In the genomic region with DNA sequence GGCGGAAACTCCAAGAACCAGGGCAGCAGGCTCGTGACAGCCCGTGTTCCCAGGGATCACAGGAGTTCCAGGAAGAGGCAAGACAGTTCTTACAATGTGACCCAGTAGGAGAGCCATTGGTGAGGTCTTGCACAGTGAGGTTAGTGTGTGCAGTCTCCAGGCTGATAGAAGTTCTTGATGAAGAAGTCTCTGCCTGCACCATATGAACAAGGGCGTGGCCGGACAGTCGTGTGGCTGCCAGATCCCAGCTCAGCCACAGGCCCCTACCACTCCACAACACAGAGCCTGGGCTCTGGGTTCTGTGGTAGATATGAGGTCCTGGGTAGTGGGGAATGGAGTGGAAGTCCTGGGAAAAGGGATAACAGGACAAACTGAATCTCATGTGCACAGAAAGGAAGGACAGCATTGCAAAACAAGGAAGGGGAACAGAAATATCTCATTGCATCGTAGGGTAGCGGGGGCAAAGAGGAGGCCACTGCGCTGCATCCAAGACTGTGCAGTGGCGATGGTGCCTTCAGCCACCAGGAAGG, we compare ENCODE assay signal across 9 cellular contexts.
DNase-seq lines count a peak whose midpoint lies in the region; ATAC-seq, FAIRE-seq and TF ChIP-seq lines count a peak whose summit lies in the region.
"Had no signal": no experiment of that assay in that cellular context is flagged by ENCODE, and none has a peak within 500 bp of the region (broad histone marks: within the 10 kb centered on the region; RNA-seq: fewer than 3 reads in every experiment).

No MANE protein-coding gene starts in this region.

- H3K27ac Mint-ChIP-seq in WTC11 = peak overlapping the region; percentile 94

- POLR2A ChIA-PET in WTC11 (lab: Charles Lee) = no interaction called here

- peaks cover 4% of the 10 kb centered on the region for H3K36me3 Mint-ChIP-seq in WTC11

- H3K9me3 Mint-ChIP-seq in WTC11 = peaks cover 23% of the 10 kb centered on the region

- DNase-seq in NCI-H748 (lab: John Stamatoyannopoulos, UW; ENCODE audit: unreplicated experiment) (peak; percentile 47), NCI-H748 treated with DMSO at 0.1 percent for 48 hours (lab: John Stamatoyannopoulos, UW) (no peak), WTC11 (ENCODE audit: low spot score) (no peak), urothelium cell line (ENCODE audit: low spot score) (peak; percentile 30), cortex of kidney (lab: John Stamatoyannopoulos, UW) (no peak)

- H3K4me1 ChIP-seq in HUES64 (ENCODE audit: insufficient read depth, low read length) (peaks cover 4% of the 10 kb centered on the region; the same call in 1 of the 2 replicates), esophagus (ENCODE audit: control insufficient read depth in 2 of 2, insufficient read depth in 2 of 2, low read length in 1 of 2) (peaks cover 0 to 3% of the 10 kb centered on the region in 2 donors), muscle layer of duodenum (ENCODE audit: control insufficient read depth in 1 of 2, insufficient read depth in 2 of 2, low read length in 2 of 2) (peaks cover 8 to 19% of the 10 kb centered on the region in 2 donors)

- H3K4me3 Mint-ChIP-seq in WTC11 = peak overlapping the region; percentile 79

- H3K27me3 ChIP-seq in HUES64 (ENCODE audit: insufficient read depth, low read length) = no peaks in the 10 kb centered on the region
- no peaks in the 10 kb centered on the region for H3K27me3 ChIP-seq in esophagus (ENCODE audit: control insufficient read depth in 1 of 2, insufficient read depth in 2 of 2, low read length in 2 of 2)
- no peaks in the 10 kb centered on the region for H3K27me3 ChIP-seq in muscle layer of duodenum (ENCODE audit: low read depth, low read length)

- H3K27ac ChIP-seq in HUES64 (ENCODE audit: low read depth, low read length) (peak overlapping the region; percentile 86; the same call in 1 of the 2 replicates), esophagus (ENCODE audit: low read depth in 2 of 2, low read length in 1 of 2) (peak overlapping the region; percentile 92 to 98), muscle layer of duodenum (ENCODE audit: low read length) (peak overlapping the region; percentile 87)

- CTCF ChIA-PET in WTC11 (lab: Charles Lee) = interaction anchor here (0.8 to 1.5 kb wide), 3 partner anchors 21 to 274 kb away, joined by 3 to 4 read pairs (median 3); no protein-coding TSS in a partner anchor

- ATAC-seq in WTC11 = no peak

- WGBS in HUES64 = 71% methylated on average over 9 of the region's 10 CpGs
- 21% methylated on average over 10 of the region's 10 CpGs for WGBS in esophagus, 2 donors

- H3K9me3 ChIP-seq in HUES64 (ENCODE audit: insufficient read depth, low read depth, low read length) (no peaks in the 10 kb centered on the region), esophagus (ENCODE audit: control insufficient read depth in 2 of 2, insufficient read depth in 1 of 2, low read depth in 1 of 2, low read length in 1 of 2) (no peaks in the 10 kb centered on the region), muscle layer of duodenum (ENCODE audit: control insufficient read depth in 1 of 2, low read length in 2 of 2) (no peaks in the 10 kb centered on the region)

- TF ChIP-seq CTCF in WTC11 (IDR thresholded peaks at IDR 0.05) = no peak

- H3K9ac ChIP-seq in HUES64 (ENCODE audit: low read depth, low read length) = peak overlapping the region; percentile 81

- H3K27me3 Mint-ChIP-seq in WTC11 (ENCODE audit: low read depth) = peaks cover 10% of the 10 kb centered on the region

- H3K4me3 ChIP-seq in HUES64 (ENCODE audit: low read length) (peak overlapping the region; percentile 74), esophagus (ENCODE audit: low read depth in 1 of 2, low read length in 2 of 2) (peak overlapping the region; percentile 64 to 66), muscle layer of duodenum (ENCODE audit: low read depth in 1 of 2, low read length in 2 of 2) (peak overlapping the region; percentile 83 to 89)

- peaks cover 24% of the 10 kb centered on the region for H3K4me1 Mint-ChIP-seq in WTC11

- no peak for FAIRE-seq in urothelium cell line (lab: Jason Lieb, UNC)
- FAIRE-seq: endometrium had no signal

- H3K36me3 ChIP-seq in HUES64 (ENCODE audit: insufficient read depth, low read length) = no peaks in the 10 kb centered on the region
- H3K36me3 ChIP-seq in esophagus (ENCODE audit: control insufficient read depth in 2 of 2, insufficient read depth in 2 of 2, low read length in 1 of 2) = no peaks in the 10 kb centered on the region
- H3K36me3 ChIP-seq in muscle layer of duodenum (ENCODE audit: control insufficient read depth in 1 of 2, insufficient read depth in 2 of 2, low read length in 2 of 2) = no peaks in the 10 kb centered on the region

TF ChIP-seq in WTC11, 78 proteins besides CTCF, POLR2A, EP300 and RAD21:
- TF ChIP-seq CREB1 (CRISPR knock-in tag; IDR thresholded peaks at IDR 0.05) = 0 out of 2 replicates have a peak, but pooled peaks have one; percentile 20
- TF ChIP-seq CREM (CRISPR knock-in tag; IDR thresholded peaks at IDR 0.05) = no peak; the same call in 1 of the 2 replicates

Comparison
In these comparisons a context has a peak if more than half of its experiments do, and no peak if none do; other contexts are left out.
1. DNase-seq: peak in NCI-H748 (single experiment) and urothelium cell line (single experiment); none in NCI-H748 treated with DMSO at 0.1 percent for 48 hours (single experiment), WTC11 (single experiment) and cortex of kidney (single experiment).
2. Peak in every context shown above with its lines, with median percentiles within 50 percentile points of each other: H3K27ac ChIP-seq and H3K4me3 ChIP-seq.